In the genomic region with DNA sequence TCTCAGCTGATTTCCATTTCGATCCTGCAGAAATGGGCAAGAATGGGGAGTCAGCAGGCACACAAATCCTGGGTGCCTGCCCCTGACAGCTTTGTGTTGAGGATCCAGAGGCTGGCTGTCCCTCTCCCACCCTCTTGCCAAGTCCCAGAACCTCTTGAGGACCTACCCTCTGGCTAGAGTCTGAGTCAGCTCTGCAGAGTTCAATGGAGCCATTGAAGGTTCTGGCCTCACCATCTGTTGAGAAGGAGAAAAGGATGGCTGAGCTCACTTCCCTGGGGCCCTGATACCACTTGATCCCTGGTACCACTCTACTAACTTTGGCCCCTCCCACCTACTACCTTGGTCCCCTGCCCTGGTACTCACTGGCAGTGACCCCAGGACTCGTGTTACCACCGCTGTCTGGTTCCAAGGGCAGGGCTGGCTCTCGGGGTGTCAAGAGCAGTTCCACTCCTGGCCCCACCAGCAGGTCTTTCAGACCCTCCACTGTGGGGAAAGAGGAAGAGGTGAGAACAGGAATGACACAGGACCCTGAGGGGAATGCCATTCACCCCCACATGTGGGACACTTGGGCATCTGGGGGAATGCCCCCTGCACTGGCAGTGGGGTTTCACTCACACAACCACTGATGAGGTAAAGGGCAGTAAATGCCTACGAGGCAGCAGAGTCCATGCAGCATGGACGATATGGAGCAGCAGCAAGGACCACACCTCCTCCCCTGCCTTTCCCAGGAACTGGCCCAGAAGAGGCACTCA, we compare ENCODE assay signal across 25 cellular contexts. TPM values are rescaled to one million over a fixed set of nuclear protein-coding genes. Genes with fewer than 3 reads are reported as not detected.
DNase-seq lines count a peak whose midpoint lies in the region; ATAC-seq, FAIRE-seq and TF ChIP-seq lines count a peak whose summit lies in the region.
"Had no signal": no experiment of that assay in that cellular context is flagged by ENCODE, and none has a peak within 500 bp of the region (broad histone marks: within the 10 kb centered on the region; RNA-seq: fewer than 3 reads in every experiment).

No MANE protein-coding gene starts in this region.

- FAIRE-seq in H1 (lab: Jason Lieb, UNC), result no peak
- FAIRE-seq: A204.1, GM19239 had no signal

- TF ChIP-seq EP300 in H1 (IDR thresholded peaks at IDR 0.05; ENCODE audit: borderline replicate concordance in 1 of 2, low read depth in 2 of 2, low read length in 2 of 2), result no peak

- CTCF ChIA-PET in activated CD4-positive, alpha-beta memory T cell treated with anti-CD3 and anti-CD28 coated beads for 36 hours (lab: Charles Lee), result interaction anchor here (2.7 kb wide), 1 partner anchor 14 kb away, joined by 8 read pairs; no protein-coding TSS in a partner anchor
- CTCF ChIA-PET in activated CD4-positive, alpha-beta memory T cell treated with anti-CD3 and anti-CD28 coated beads, Interleukin-2, amount 10 ng/mL, durations not matched to agents 7 days and 5 days (lab: Charles Lee), result no interaction called here
- CTCF ChIA-PET in H1 (lab: Charles Lee; ENCODE audit: partially characterized antibody), result interaction anchor here (0.7 to 1.4 kb wide), 7 partner anchors 8 to 38 kb away, joined by 3 to 5 read pairs (median 3); a partner anchor contains a TSS

- H2BK5ac ChIP-seq in H1 (ENCODE audit: low read depth, low read length), result no peak overlapping the region

- TF ChIP-seq CTCF in OCI-LY3 (IDR thresholded peaks at IDR 0.05; ENCODE audit: low read depth, low read length) (no peak), H1 (IDR thresholded peaks at IDR 0.05; ENCODE audit: control extremely low read depth in 1 of 3, insufficient read depth in 1 of 3, low read depth in 1 of 3, low read length in 3 of 3) (no peak), mucosa of descending colon (IDR thresholded peaks at IDR 0.05) (no peak)

- no peak overlapping the region for H3K14ac ChIP-seq in H1 (ENCODE audit: insufficient read length)

- H4K8ac ChIP-seq in H1 (ENCODE audit: extremely low read depth, insufficient read depth, low read length), result peak overlapping the region; percentile 23; the same call in 1 of the 2 replicates

- no peak for DNase-seq in activated CD4-positive, alpha-beta memory T cell treated with anti-CD3 and anti-CD28 coated beads for 36 hours
- DNase-seq in activated CD4-positive, alpha-beta memory T cell treated with anti-CD3 and anti-CD28 coated beads, Interleukin-2, amount 10 ng/mL, durations not matched to agents 7 days and 5 days, result no peak
- DNase-seq in H1 (ENCODE audit: low read depth in 1 of 2, low spot score in 2 of 2) (no peak), NCI-H1105 (lab: John Stamatoyannopoulos, UW) (no peak), mucosa of descending colon (no peak), SK-N-DZ (ENCODE audit: low spot score) (no peak)
- DNase-seq: activated gamma-delta T cell treated with Interleukin-2 at 50 U/mL for 16 hours; CD4-positive, CD25-positive, alpha-beta regulatory T cell; DMS79; lower lobe of right lung; natural killer cell; NCI-H1694 treated with DMSO at 0.1 percent for 48 hours; NCI-H446 treated with DMSO at 0.1 percent for 48 hours; stimulated activated naive CD4-positive, alpha-beta T cell; T-helper 1 cell had no signal

- no peak overlapping the region for H2BK15ac ChIP-seq in H1 (ENCODE audit: low read length)

- no peak overlapping the region for H3K56ac ChIP-seq in H1 (replicated peaks; ENCODE audit: insufficient read length, low read depth, low read length)

- H4K20me1 ChIP-seq in OCI-LY3 (ENCODE audit: insufficient read depth, low read length), result 0 out of 2 replicates have a peak, but pooled peaks cover 4% of the 10 kb centered on the region
- peaks cover 0 to 5% of the 10 kb centered on the region in 2 experiments for H4K20me1 ChIP-seq in H1 (replicated peaks in 1 of 2; ENCODE audit: control insufficient read depth in 1 of 2, insufficient read depth in 2 of 2, low read length in 2 of 2)

- ATAC-seq in stimulated activated memory B cell treated with anti-CD40 and anti-IgM and Interleukin-4, amounts not matched to agents 10 μg/mL and 1 μg/mL and 100 μg/mL, for 72 hours, result peak; percentile 78
- no peak for ATAC-seq in mucosa of descending colon
- ATAC-seq: natural killer cell, Right ventricle myocardium inferior had no signal

- 91% methylated on average over 6 of the region's 6 CpGs; no CpG with 5 or more reads in 1 of the 2 experiments for WGBS in H1 (ENCODE audit: extremely low coverage in 1 of 2, insufficient coverage in 1 of 2, insufficient read length in 1 of 2, insufficient replicate concordance in 2 of 2, low coverage in 1 of 2, low lambda C conversion rate in 2 of 2, missing lambda C conversion rate in 1 of 2), 2 experiments

- H3K27me3 Mint-ChIP-seq in activated CD4-positive, alpha-beta memory T cell treated with anti-CD3 and anti-CD28 coated beads for 36 hours, result no peaks in the 10 kb centered on the region
- H3K27me3 Mint-ChIP-seq in activated CD4-positive, alpha-beta memory T cell treated with anti-CD3 and anti-CD28 coated beads, Interleukin-2, amount 10 ng/mL, durations not matched to agents 7 days and 5 days, result no peaks in the 10 kb centered on the region
- H3K27me3 Mint-ChIP-seq in stimulated activated memory B cell treated with anti-CD40 and anti-IgM and Interleukin-4, amounts not matched to agents 10 μg/mL and 1 μg/mL and 100 μg/mL, for 72 hours, result no peaks in the 10 kb centered on the region
- H3K27me3 Mint-ChIP-seq: CD4-positive, CD25-positive, alpha-beta regulatory T cell; progenitor cell of endocrine pancreas had no signal

- H3K4me1 ChIP-seq in OCI-LY3 (ENCODE audit: low read length) (peaks cover 14% of the 10 kb centered on the region), H1 (replicated peaks in 1 of 4; ENCODE audit: control insufficient read depth in 3 of 4, insufficient read depth in 4 of 4, low read length in 3 of 4) (peaks cover 0 to 2% (median 0%) of the 10 kb centered on the region in 4 experiments; a peak in 1 of 7 replicates), mucosa of descending colon (ENCODE audit: low read depth) (no peaks in the 10 kb centered on the region)
- H3K4me1 ChIP-seq: breast epithelium had no signal

- H3K9me3 ChIP-seq in OCI-LY3 (ENCODE audit: insufficient read depth, low read length) (no peaks in the 10 kb centered on the region), H1 (ENCODE audit: insufficient read depth in 2 of 2, low read depth in 1 of 2, low read length in 1 of 2) (no peaks in the 10 kb centered on the region), mucosa of descending colon (no peaks in the 10 kb centered on the region)
- H3K9me3 ChIP-seq: breast epithelium, lower lobe of right lung had no signal

- H3K27me3 ChIP-seq in OCI-LY3 (ENCODE audit: low read depth, low read length), result no peaks in the 10 kb centered on the region
- H3K27me3 ChIP-seq in H1 (replicated peaks in 1 of 4; ENCODE audit: control insufficient read depth in 3 of 4, extremely low read depth in 1 of 4, insufficient read depth in 3 of 4, low read length in 3 of 4), result no peaks in the 10 kb centered on the region
- H3K27me3 ChIP-seq: breast epithelium had no signal

- H3K27ac Mint-ChIP-seq in activated CD4-positive, alpha-beta memory T cell treated with anti-CD3 and anti-CD28 coated beads for 36 hours, result peak overlapping the region; percentile 45
- no peak overlapping the region for H3K27ac Mint-ChIP-seq in activated CD4-positive, alpha-beta memory T cell treated with anti-CD3 and anti-CD28 coated beads, Interleukin-2, amount 10 ng/mL, durations not matched to agents 7 days and 5 days
- H3K27ac Mint-ChIP-seq in stimulated activated memory B cell treated with anti-CD40 and anti-IgM and Interleukin-4, amounts not matched to agents 10 μg/mL and 1 μg/mL and 100 μg/mL, for 72 hours, result peak overlapping the region; percentile 92
- H3K27ac Mint-ChIP-seq: progenitor cell of endocrine pancreas had no signal

- H3K9ac ChIP-seq in OCI-LY3 (ENCODE audit: low read length) (no peak overlapping the region), H1 (replicated peaks in 1 of 4; ENCODE audit: extremely low read depth in 1 of 4, low read depth in 3 of 4, low read length in 3 of 4) (no peak overlapping the region)

- H3K4me3 ChIP-seq in OCI-LY3 (ENCODE audit: low read length), result no peak overlapping the region
- H3K4me3 ChIP-seq in H1 (ENCODE audit: extremely low read depth in 1 of 4, insufficient read depth in 2 of 4, low read depth in 3 of 4, low read length in 4 of 4), result no peak overlapping the region
- no peak overlapping the region for H3K4me3 ChIP-seq in mucosa of descending colon
- H3K4me3 ChIP-seq: breast epithelium, lower lobe of right lung had no signal

- no peak overlapping the region for H2AK5ac ChIP-seq in H1 (ENCODE audit: low read depth, low read length)

- H2BK120ac ChIP-seq in H1 (replicated peaks; ENCODE audit: low read depth, low read length), result no peak overlapping the region

- peak overlapping the region; percentile 17; the same call in 1 of the 2 replicates for H3K27ac ChIP-seq in OCI-LY3 (ENCODE audit: low read length)
- H3K27ac ChIP-seq in H1 (ENCODE audit: low read depth, low read length), result no peak overlapping the region
- H3K27ac ChIP-seq: breast epithelium, lower lobe of right lung, VCaP had no signal

- H3K9me3 Mint-ChIP-seq in activated CD4-positive, alpha-beta memory T cell treated with anti-CD3 and anti-CD28 coated beads for 36 hours, result no peaks in the 10 kb centered on the region
- no peaks in the 10 kb centered on the region for H3K9me3 Mint-ChIP-seq in activated CD4-positive, alpha-beta memory T cell treated with anti-CD3 and anti-CD28 coated beads, Interleukin-2, amount 10 ng/mL, durations not matched to agents 7 days and 5 days
- no peaks in the 10 kb centered on the region for H3K9me3 Mint-ChIP-seq in stimulated activated memory B cell treated with anti-CD40 and anti-IgM and Interleukin-4, amounts not matched to agents 10 μg/mL and 1 μg/mL and 100 μg/mL, for 72 hours
- H3K9me3 Mint-ChIP-seq: CD4-positive, CD25-positive, alpha-beta regulatory T cell; natural killer cell had no signal

- H3K4me1 Mint-ChIP-seq in activated CD4-positive, alpha-beta memory T cell treated with anti-CD3 and anti-CD28 coated beads for 36 hours (ENCODE audit: low read depth), result peaks cover 12% of the 10 kb centered on the region
- H3K4me1 Mint-ChIP-seq in activated CD4-positive, alpha-beta memory T cell treated with anti-CD3 and anti-CD28 coated beads, Interleukin-2, amount 10 ng/mL, durations not matched to agents 7 days and 5 days, result peaks cover 10% of the 10 kb centered on the region
- H3K4me1 Mint-ChIP-seq in stimulated activated memory B cell treated with anti-CD40 and anti-IgM and Interleukin-4, amounts not matched to agents 10 μg/mL and 1 μg/mL and 100 μg/mL, for 72 hours, result peaks cover 52% of the 10 kb centered on the region

- no peak for TF ChIP-seq POLR2A in H1 (IDR thresholded peaks at IDR 0.05; ENCODE audit: control extremely low read depth in 1 of 2, low read depth in 2 of 2, low read length in 2 of 2)

- peaks cover 27% of the 10 kb centered on the region for H3K79me2 ChIP-seq in OCI-LY3 (ENCODE audit: low read length)
- no peaks in the 10 kb centered on the region for H3K79me2 ChIP-seq in H1 (ENCODE audit: control insufficient read depth in 1 of 2, insufficient read depth in 2 of 2, low read length in 2 of 2)

- H3K4me2 ChIP-seq in OCI-LY3 (ENCODE audit: low read length), result no peak overlapping the region
- H3K4me2 ChIP-seq in H1 (ENCODE audit: insufficient read depth in 1 of 2, low read depth in 2 of 2, low read length in 2 of 2), result no peak overlapping the region

- H3K36me3 ChIP-seq in OCI-LY3 (replicated peaks; ENCODE audit: low read depth, low read length) (peaks cover 72% of the 10 kb centered on the region), H1 (ENCODE audit: control insufficient read depth in 2 of 4, insufficient read depth in 4 of 4, low read length in 3 of 4) (peaks cover 31 to 92% (median 70%) of the 10 kb centered on the region in 4 experiments; a peak in 7 of 8 replicates), mucosa of descending colon (ENCODE audit: low read depth) (peaks cover 46% of the 10 kb centered on the region)

- no peak overlapping the region for H3K23ac ChIP-seq in H1 (ENCODE audit: insufficient read length)

- H3K18ac ChIP-seq in H1 (ENCODE audit: extremely low read depth, low read length), result no peak overlapping the region

- peaks cover 50% of the 10 kb centered on the region for H3K36me3 Mint-ChIP-seq in activated CD4-positive, alpha-beta memory T cell treated with anti-CD3 and anti-CD28 coated beads for 36 hours
- peaks cover 65% of the 10 kb centered on the region for H3K36me3 Mint-ChIP-seq in activated CD4-positive, alpha-beta memory T cell treated with anti-CD3 and anti-CD28 coated beads, Interleukin-2, amount 10 ng/mL, durations not matched to agents 7 days and 5 days (ENCODE audit: low read depth)
- H3K36me3 Mint-ChIP-seq in stimulated activated memory B cell treated with anti-CD40 and anti-IgM and Interleukin-4, amounts not matched to agents 10 μg/mL and 1 μg/mL and 100 μg/mL, for 72 hours, result peaks cover 71% of the 10 kb centered on the region

- H2BK12ac ChIP-seq in H1 (ENCODE audit: low read depth, low read length), result no peak overlapping the region

- no peak for TF ChIP-seq RAD21 in H1 (IDR thresholded peaks at IDR 0.05 in 1 of 2, conservative IDR thresholded peaks at IDR 0.05 in 1 of 2; ENCODE audit: low read depth in 2 of 2, low read length in 2 of 2)

- H2AFZ ChIP-seq in OCI-LY3 (ENCODE audit: low read depth, low read length), result no peak overlapping the region
- H2AFZ ChIP-seq in H1 (ENCODE audit: low read length), result no peak overlapping the region

- H2BK20ac ChIP-seq in H1 (ENCODE audit: low read length), result no peak overlapping the region

- no peak overlapping the region for H3K4me3 Mint-ChIP-seq in activated CD4-positive, alpha-beta memory T cell treated with anti-CD3 and anti-CD28 coated beads for 36 hours
- no peak overlapping the region for H3K4me3 Mint-ChIP-seq in activated CD4-positive, alpha-beta memory T cell treated with anti-CD3 and anti-CD28 coated beads, Interleukin-2, amount 10 ng/mL, durations not matched to agents 7 days and 5 days
- peak overlapping the region; percentile 32 for H3K4me3 Mint-ChIP-seq in stimulated activated memory B cell treated with anti-CD40 and anti-IgM and Interleukin-4, amounts not matched to agents 10 μg/mL and 1 μg/mL and 100 μg/mL, for 72 hours
- H3K4me3 Mint-ChIP-seq: CD4-positive, CD25-positive, alpha-beta regulatory T cell; natural killer cell had no signal

- H3K4ac ChIP-seq in H1 (replicated peaks; ENCODE audit: insufficient read length, low read depth, low read length), result no peak overlapping the region

- no peaks in the 10 kb centered on the region for H3K79me1 ChIP-seq in H1 (ENCODE audit: low read depth, low read length)

- intact Hi-C loops in activated CD4-positive, alpha-beta memory T cell treated with anti-CD3 and anti-CD28 coated beads for 36 hours (cut with micrococcal nuclease), result no loop called here
- intact Hi-C loops in mucosa of descending colon (cut with DNase I, micrococcal nuclease), result no loop called here

- H3K23me2 ChIP-seq in H1 (ENCODE audit: low read depth, low read length), result no peaks in the 10 kb centered on the region

- no peak overlapping the region for H4K91ac ChIP-seq in H1 (replicated peaks; ENCODE audit: insufficient read length, low read length)

- POLR2A ChIA-PET in activated CD4-positive, alpha-beta memory T cell treated with anti-CD3 and anti-CD28 coated beads for 36 hours (lab: Charles Lee), result interaction anchor here (0.5 kb wide), 1 partner anchor 17 kb away, joined by 3 read pairs; no protein-coding TSS in a partner anchor
- POLR2A ChIA-PET in activated CD4-positive, alpha-beta memory T cell treated with anti-CD3 and anti-CD28 coated beads, Interleukin-2, amount 10 ng/mL, durations not matched to agents 7 days and 5 days (lab: Charles Lee), result interaction anchor here (0.8 to 1.4 kb wide), 7 partner anchors 12 to 261 kb away, joined by 3 to 5 read pairs (median 3); a partner anchor contains a TSS
- POLR2A ChIA-PET in H1 (lab: Charles Lee; ENCODE audit: partially characterized antibody), result interaction anchor here (0.7 to 1.5 kb wide), 7 partner anchors 9 to 33 kb away, joined by 3 to 5 read pairs (median 5); no protein-coding TSS in a partner anchor

- no peak overlapping the region for H4K5ac ChIP-seq in H1 (ENCODE audit: insufficient read length, low read depth, low read length)

RNA-seq across cellular contexts. Expression of a gene that starts 10.5 kb away (rescaled TPM):
- not detected for total RNA-seq in activated CD4-positive, alpha-beta memory T cell treated with anti-CD3 and anti-CD28 coated beads for 36 hours
- total RNA-seq in activated CD4-positive, alpha-beta memory T cell treated with anti-CD3 and anti-CD28 coated beads, Interleukin-2, amount 10 ng/mL, durations not matched to agents 7 days and 5 days, result not detected
- total RNA-seq in H1 (2021; fragmentation: NEBNext Ultra II Directional; extraction: Animal tissue kit (Norgen Biotek cat#: 25700)), result not detected in 2 replicates
- polyA plus RNA-seq in H1 (2011; rRNA removed), result 0.09 TPM in 1 of 2 replicates, not detected in the other
- polyA plus RNA-seq in H1 (2011; cell fraction: cytosol; rRNA removed), result not detected
- not detected for polyA plus RNA-seq in H1 (2011; cell fraction: nucleus; rRNA removed)
- 0.18 TPM in 1 of 4 replicates, not detected in the others for polyA plus RNA-seq in H1 (2012, experiment 1 of 2)
- polyA plus RNA-seq in H1 (2012, experiment 2 of 2), result not detected
- polyA plus RNA-seq in H1 (2013, experiment 1 of 2), result not detected
- not detected for polyA plus RNA-seq in H1 (2013, experiment 2 of 2)
- 0.15 TPM in 1 of 2 replicates, not detected in the other for polyA minus RNA-seq in H1 (2011; rRNA and poly(A)+ RNA removed)
- not detected for polyA minus RNA-seq in H1 (2011; cell fraction: cytosol; rRNA and poly(A)+ RNA removed)
- polyA minus RNA-seq in H1 (2011; cell fraction: nucleus; rRNA and poly(A)+ RNA removed), result 0.70 TPM
- total RNA-seq in mucosa of descending colon, result 1 to 10 TPM; 1.2 to 4.2 (median 3.3) TPM
- polyA plus RNA-seq in SK-N-DZ (2014; cell fraction: cytosol; rRNA removed), result not detected in 2 replicates
- polyA plus RNA-seq in SK-N-DZ (2014; cell fraction: nucleus; rRNA removed), result not detected in 2 replicates
- total RNA-seq: activated CD8-positive, alpha-beta memory T cell treated with anti-CD3 and anti-CD28 coated beads for 36 hours; breast epithelium; CD4-positive, CD25-positive, alpha-beta regulatory T cell; lower lobe of right lung; natural killer cell; progenitor cell of endocrine pancreas; Right ventricle myocardium inferior; ureter had no signal

RNA-seq across cellular contexts. Expression of a gene that starts 17.7 kb away (rescaled TPM):
- 10 to 100 TPM; 66.1 to 70.2 TPM for total RNA-seq in activated CD4-positive, alpha-beta memory T cell treated with anti-CD3 and anti-CD28 coated beads for 36 hours
- total RNA-seq in activated CD4-positive, alpha-beta memory T cell treated with anti-CD3 and anti-CD28 coated beads, Interleukin-2, amount 10 ng/mL, durations not matched to agents 7 days and 5 days, result 10 to 100 TPM; 63.8 to 71.4 TPM
- total RNA-seq in H1 (2021; fragmentation: NEBNext Ultra II Directional; extraction: Animal tissue kit (Norgen Biotek cat#: 25700)), result 53.4 and 56.6 TPM in 2 replicates
- 59.9 and 81.1 TPM in 2 replicates for polyA plus RNA-seq in H1 (2011; rRNA removed)
- polyA plus RNA-seq in H1 (2011; cell fraction: cytosol; rRNA removed), result 82.9 TPM
- 112 TPM for polyA plus RNA-seq in H1 (2011; cell fraction: nucleus; rRNA removed)
- 50.2 to 59.1 TPM (median 55.5 TPM) in 4 replicates for polyA plus RNA-seq in H1 (2012, experiment 1 of 2)
- 11.6 TPM for polyA plus RNA-seq in H1 (2012, experiment 2 of 2)
- polyA plus RNA-seq in H1 (2013, experiment 1 of 2), result 46.7 TPM
- 44.1 TPM for polyA plus RNA-seq in H1 (2013, experiment 2 of 2)
- polyA minus RNA-seq in H1 (2011; rRNA and poly(A)+ RNA removed), result 89.4 and 120 TPM in 2 replicates
- polyA minus RNA-seq in H1 (2011; cell fraction: cytosol; rRNA and poly(A)+ RNA removed), result 50.6 TPM
- polyA minus RNA-seq in H1 (2011; cell fraction: nucleus; rRNA and poly(A)+ RNA removed), result 103 TPM
- 10 to 100 TPM; 52.9 to 59.5 (median 58.6) TPM for total RNA-seq in mucosa of descending colon
- 84.3 and 84.8 TPM in 2 replicates for polyA plus RNA-seq in SK-N-DZ (2014; cell fraction: cytosol; rRNA removed)
- polyA plus RNA-seq in SK-N-DZ (2014; cell fraction: nucleus; rRNA removed), result 250 and 318 TPM in 2 replicates

RNA-seq across cellular contexts. Expression of a gene that starts 26.4 kb away (rescaled TPM):
- 100 to 1,000 TPM; 165 to 174 TPM for total RNA-seq in activated CD4-positive, alpha-beta memory T cell treated with anti-CD3 and anti-CD28 coated beads for 36 hours
- 100 to 1,000 TPM; 159 to 164 TPM for total RNA-seq in activated CD4-positive, alpha-beta memory T cell treated with anti-CD3 and anti-CD28 coated beads, Interleukin-2, amount 10 ng/mL, durations not matched to agents 7 days and 5 days
- 68.3 and 80.5 TPM in 2 replicates for total RNA-seq in H1 (2021; fragmentation: NEBNext Ultra II Directional; extraction: Animal tissue kit (Norgen Biotek cat#: 25700))
- 42.7 and 55.0 TPM in 2 replicates for polyA plus RNA-seq in H1 (2011; rRNA removed)
- 36.0 TPM for polyA plus RNA-seq in H1 (2011; cell fraction: cytosol; rRNA removed)
- polyA plus RNA-seq in H1 (2011; cell fraction: nucleus; rRNA removed), result 102 TPM
- polyA plus RNA-seq in H1 (2012, experiment 1 of 2), result 54.6 to 83.3 TPM (median 61.5 TPM) in 4 replicates
- 40.4 TPM for polyA plus RNA-seq in H1 (2012, experiment 2 of 2)
- polyA plus RNA-seq in H1 (2013, experiment 1 of 2), result 27.1 TPM
- 27.2 TPM for polyA plus RNA-seq in H1 (2013, experiment 2 of 2)
- 67.3 and 87.2 TPM in 2 replicates for polyA minus RNA-seq in H1 (2011; rRNA and poly(A)+ RNA removed)
- polyA minus RNA-seq in H1 (2011; cell fraction: cytosol; rRNA and poly(A)+ RNA removed), result 29.9 TPM
- polyA minus RNA-seq in H1 (2011; cell fraction: nucleus; rRNA and poly(A)+ RNA removed), result 75.9 TPM
- 100 to 1,000 TPM in 1 of 3 donors, 10 to 100 TPM in 2; 79.7 to 132 (median 90.5) TPM for total RNA-seq in mucosa of descending colon
- 27.9 and 32.8 TPM in 2 replicates for polyA plus RNA-seq in SK-N-DZ (2014; cell fraction: cytosol; rRNA removed)
- polyA plus RNA-seq in SK-N-DZ (2014; cell fraction: nucleus; rRNA removed), result 34.7 and 45.4 TPM in 2 replicates

RNA-seq across cellular contexts. Expression of a gene that starts 40.8 kb away (rescaled TPM):
- 10 to 100 TPM; 19.1 to 21.1 TPM for total RNA-seq in activated CD4-positive, alpha-beta memory T cell treated with anti-CD3 and anti-CD28 coated beads for 36 hours
- 10 to 100 TPM; 25.0 to 30.9 TPM for total RNA-seq in activated CD4-positive, alpha-beta memory T cell treated with anti-CD3 and anti-CD28 coated beads, Interleukin-2, amount 10 ng/mL, durations not matched to agents 7 days and 5 days
- total RNA-seq in H1 (2021; fragmentation: NEBNext Ultra II Directional; extraction: Animal tissue kit (Norgen Biotek cat#: 25700)), result 25.3 TPM in 2 replicates
- 19.7 and 26.8 TPM in 2 replicates for polyA plus RNA-seq in H1 (2011; rRNA removed)
- 26.9 TPM for polyA plus RNA-seq in H1 (2011; cell fraction: cytosol; rRNA removed)
- 10.2 TPM for polyA plus RNA-seq in H1 (2011; cell fraction: nucleus; rRNA removed)
- 25.7 to 29.6 TPM (median 27.8 TPM) in 4 replicates for polyA plus RNA-seq in H1 (2012, experiment 1 of 2)
- polyA plus RNA-seq in H1 (2012, experiment 2 of 2), result 3.2 TPM
- 8.1 TPM for polyA plus RNA-seq in H1 (2013, experiment 1 of 2)
- polyA plus RNA-seq in H1 (2013, experiment 2 of 2), result 8.5 TPM
- 41.7 and 49.5 TPM in 2 replicates for polyA minus RNA-seq in H1 (2011; rRNA and poly(A)+ RNA removed)
- polyA minus RNA-seq in H1 (2011; cell fraction: cytosol; rRNA and poly(A)+ RNA removed), result 18.3 TPM
- 14.1 TPM for polyA minus RNA-seq in H1 (2011; cell fraction: nucleus; rRNA and poly(A)+ RNA removed)
- total RNA-seq in mucosa of descending colon, result 10 to 100 TPM; 21.8 to 29.7 (median 23.5) TPM
- 17.5 and 27.2 TPM in 2 replicates for polyA plus RNA-seq in SK-N-DZ (2014; cell fraction: cytosol; rRNA removed)
- polyA plus RNA-seq in SK-N-DZ (2014; cell fraction: nucleus; rRNA removed), result 15.0 and 20.5 TPM in 2 replicates
